ENCODE assay signal across 8 cellular contexts in genomic region chr7:106009511-106010226, GRCh38. TPM values are rescaled to one million over a fixed set of nuclear protein-coding genes. Genes with fewer than 3 reads are reported as not detected.
DNase-seq lines count a peak whose midpoint lies in the region; ATAC-seq, FAIRE-seq and TF ChIP-seq lines count a peak whose summit lies in the region.

No MANE protein-coding gene starts in this region.

- no peak for FAIRE-seq in A549 (lab: Jason Lieb, UNC)

- ATAC-seq in A549 (peak; percentile 97 to 99), GM18909 (IDR thresholded peaks at IDR 0.05; ENCODE audit: poor library complexity, unreplicated experiment) (peak; percentile 83)
- peak; percentile 95 for ATAC-seq in natural killer cell treated with Interleukin-12 subunit alpha and Interleukin-12 subunit beta and Interleukin-15 and Interleukin-18, amount 100 ng/mL, for 72 hours
- ATAC-seq in stimulated activated memory B cell treated with anti-CD40 and anti-IgM and Interleukin-4, amounts not matched to agents 10 μg/mL and 1 μg/mL and 100 μg/mL, for 72 hours, result peak; percentile 93

- CTCF ChIA-PET in A549 (lab: Yijun Ruan, JAX), result interaction anchor here (0.6 to 10.9 kb wide), 26 partner anchors 9 to 636 kb away, joined by 3 to 73 read pairs (median 3); no protein-coding TSS in a partner anchor
- CTCF ChIA-PET in OCI-LY7 (lab: Charles Lee; ENCODE audit: unreplicated experiment), result interaction anchor here (1.0 kb wide), 1 partner anchor 16 kb away, joined by 4 read pairs; no protein-coding TSS in a partner anchor

- peak overlapping the region; percentile 4 for H3K9ac ChIP-seq in fibroblast of lung (ENCODE audit: insufficient read depth, low read length)

- H3K4me2 ChIP-seq in A549 (peak overlapping the region; percentile 68), OCI-LY7 (ENCODE audit: low read length) (no peak overlapping the region), fibroblast of lung (ENCODE audit: extremely low read depth, insufficient read depth, low read length) (peak overlapping the region; percentile 52)

- H3K9me3 ChIP-seq in A549 (peaks cover 8% of the 10 kb centered on the region; the same call in 1 of the 3 replicates), OCI-LY7 (ENCODE audit: low read length) (no peaks in the 10 kb centered on the region), fibroblast of lung (ENCODE audit: control insufficient read depth, insufficient read depth, low read depth, low read length) (no peaks in the 10 kb centered on the region)

- DNase-seq in A549 (ENCODE audit: low read depth in 1 of 2, low spot score in 1 of 2) (peak; percentile 76 to 85), HK-2 (ENCODE audit: unreplicated experiment) (peak; percentile 95), OCI-LY7 (ENCODE audit: low spot score) (peak; percentile 47), fibroblast of lung (ENCODE audit: low read depth in 2 of 2) (peak; percentile 94 to 100)
- peak; percentile 72 for DNase-seq in activated T-helper 1 cell treated with anti-CD3 and anti-CD28 coated beads, Interleukin-12 subunit alpha, Interleukin-12 subunit beta, Interleukin-2, Interleukin-4 antibody, amounts not matched to agents 30 ng/mL and 10 ng/mL and 1 ng/mL, durations not matched to agents 14 hours and 24 hours and 36 hours (ENCODE audit: low spot score)
- DNase-seq in natural killer cell treated with Interleukin-12 subunit alpha and Interleukin-12 subunit beta and Interleukin-15 and Interleukin-18, amount 100 ng/mL, for 72 hours (ENCODE audit: low spot score), result peak; percentile 83

- peaks cover 25% of the 10 kb centered on the region for H3K9me3 Mint-ChIP-seq in activated T-helper 1 cell treated with anti-CD3 and anti-CD28 coated beads, Interleukin-12 subunit alpha, Interleukin-12 subunit beta, Interleukin-2, Interleukin-4 antibody, amounts not matched to agents 30 ng/mL and 10 ng/mL and 1 ng/mL, durations not matched to agents 14 hours and 24 hours and 36 hours
- peaks cover 3% of the 10 kb centered on the region for H3K9me3 Mint-ChIP-seq in natural killer cell treated with Interleukin-12 subunit alpha and Interleukin-12 subunit beta and Interleukin-15 and Interleukin-18, amount 100 ng/mL, for 72 hours
- H3K9me3 Mint-ChIP-seq in stimulated activated memory B cell treated with anti-CD40 and anti-IgM and Interleukin-4, amounts not matched to agents 10 μg/mL and 1 μg/mL and 100 μg/mL, for 72 hours, result peaks cover 14% of the 10 kb centered on the region

- H3K27me3 ChIP-seq in fibroblast of lung (ENCODE audit: control insufficient read depth, insufficient read depth, low read length), result no peaks in the 10 kb centered on the region

- 22% methylated on average over 12 of the region's 29 CpGs for WGBS in A549 (ENCODE audit: missing lambda C conversion rate)

- intact Hi-C loops in OCI-LY7 (cut with micrococcal nuclease; ENCODE audit: unreplicated experiment), result loop anchor here (5.0 kb wide), 1 partner anchor 158 kb away; no protein-coding TSS in a partner anchor
- intact Hi-C loops in activated T-helper 1 cell treated with anti-CD3 and anti-CD28 coated beads, Interleukin-12 subunit alpha, Interleukin-12 subunit beta, Interleukin-2, Interleukin-4 antibody, amounts not matched to agents 30 ng/mL and 10 ng/mL and 1 ng/mL, durations not matched to agents 14 hours and 24 hours and 36 hours (cut with micrococcal nuclease), result loop anchor here (1.0 to 5.0 kb wide), 10 partner anchors 13 to 357 kb away; partner anchors contain the start of gene ATXN7L1

- H4K20me1 ChIP-seq in OCI-LY7 (ENCODE audit: insufficient read depth, low read length), result no peaks in the 10 kb centered on the region
- no peaks in the 10 kb centered on the region for H4K20me1 ChIP-seq in fibroblast of lung (ENCODE audit: control insufficient read depth, extremely low read depth, insufficient read depth, low read length)

- POLR2A ChIA-PET in A549 (lab: Yijun Ruan, JAX), result no interaction called here
- POLR2A ChIA-PET in OCI-LY7 (lab: Charles Lee), result no interaction called here

- peak; percentile 80 to 92 for TF ChIP-seq RAD21 in A549 (conservative IDR thresholded peaks at IDR 0.05 in 1 of 2, IDR thresholded peaks at IDR 0.05 in 1 of 2)

- H3K4me1 ChIP-seq in A549 (peaks cover 4% of the 10 kb centered on the region; the same call in 2 of the 3 replicates), OCI-LY7 (ENCODE audit: insufficient read depth, low read length, poor library complexity, severe bottlenecking) (peaks cover 20% of the 10 kb centered on the region), fibroblast of lung (ENCODE audit: control insufficient read depth, extremely low read depth, insufficient read depth, low read length) (peaks cover 21% of the 10 kb centered on the region)

- peaks cover 15% of the 10 kb centered on the region for H3K4me1 Mint-ChIP-seq in activated T-helper 1 cell treated with anti-CD3 and anti-CD28 coated beads, Interleukin-12 subunit alpha, Interleukin-12 subunit beta, Interleukin-2, Interleukin-4 antibody, amounts not matched to agents 30 ng/mL and 10 ng/mL and 1 ng/mL, durations not matched to agents 14 hours and 24 hours and 36 hours (ENCODE audit: low read depth)
- H3K4me1 Mint-ChIP-seq in natural killer cell treated with Interleukin-12 subunit alpha and Interleukin-12 subunit beta and Interleukin-15 and Interleukin-18, amount 100 ng/mL, for 72 hours (ENCODE audit: low read depth in 2 of 2), result peaks cover 7 to 11% of the 10 kb centered on the region in 2 donors
- H3K4me1 Mint-ChIP-seq in stimulated activated memory B cell treated with anti-CD40 and anti-IgM and Interleukin-4, amounts not matched to agents 10 μg/mL and 1 μg/mL and 100 μg/mL, for 72 hours, result peaks cover 21% of the 10 kb centered on the region

- no peak overlapping the region for H3K4me3 ChIP-seq in A549
- no peak overlapping the region for H3K4me3 ChIP-seq in OCI-LY7 (ENCODE audit: low read depth, low read length, poor library complexity, severe bottlenecking)
- H3K4me3 ChIP-seq in fibroblast of lung (replicated peaks in 1 of 4; ENCODE audit: control extremely low read depth in 1 of 4, insufficient read depth in 1 of 4, low read depth in 3 of 4, low read length in 4 of 4), result no peak overlapping the region

- no peaks in the 10 kb centered on the region for H3K79me2 ChIP-seq in OCI-LY7 (ENCODE audit: insufficient read depth, low read depth, low read length)
- H3K79me2 ChIP-seq in fibroblast of lung (ENCODE audit: control insufficient read depth, insufficient read depth, low read length), result no peaks in the 10 kb centered on the region

- peak; percentile 96 for TF ChIP-seq CTCF in A549 (IDR thresholded peaks at IDR 0.05)
- TF ChIP-seq CTCF in OCI-LY7 (conservative IDR thresholded peaks at IDR 0.05; ENCODE audit: low read length), result peak; percentile 86
- TF ChIP-seq CTCF in fibroblast of lung (conservative IDR thresholded peaks at IDR 0.05 in 1 of 2, IDR thresholded peaks at IDR 0.05 in 1 of 2; ENCODE audit: low read depth in 1 of 2, low read length in 2 of 2), result peak; percentile 87 to 93

- H3K4me3 Mint-ChIP-seq in activated T-helper 1 cell treated with anti-CD3 and anti-CD28 coated beads, Interleukin-12 subunit alpha, Interleukin-12 subunit beta, Interleukin-2, Interleukin-4 antibody, amounts not matched to agents 30 ng/mL and 10 ng/mL and 1 ng/mL, durations not matched to agents 14 hours and 24 hours and 36 hours, result no peak overlapping the region
- H3K4me3 Mint-ChIP-seq in natural killer cell treated with Interleukin-12 subunit alpha and Interleukin-12 subunit beta and Interleukin-15 and Interleukin-18, amount 100 ng/mL, for 72 hours, result no peak overlapping the region
- no peak overlapping the region for H3K4me3 Mint-ChIP-seq in stimulated activated memory B cell treated with anti-CD40 and anti-IgM and Interleukin-4, amounts not matched to agents 10 μg/mL and 1 μg/mL and 100 μg/mL, for 72 hours

- H3K27ac Mint-ChIP-seq in activated T-helper 1 cell treated with anti-CD3 and anti-CD28 coated beads, Interleukin-12 subunit alpha, Interleukin-12 subunit beta, Interleukin-2, Interleukin-4 antibody, amounts not matched to agents 30 ng/mL and 10 ng/mL and 1 ng/mL, durations not matched to agents 14 hours and 24 hours and 36 hours, result peak overlapping the region; percentile 32
- no peak overlapping the region for H3K27ac Mint-ChIP-seq in natural killer cell treated with Interleukin-12 subunit alpha and Interleukin-12 subunit beta and Interleukin-15 and Interleukin-18, amount 100 ng/mL, for 72 hours
- peak overlapping the region; percentile 48 for H3K27ac Mint-ChIP-seq in stimulated activated memory B cell treated with anti-CD40 and anti-IgM and Interleukin-4, amounts not matched to agents 10 μg/mL and 1 μg/mL and 100 μg/mL, for 72 hours

- no TSS peak for BruUV-seq in OCI-LY7 (replicated peaks; lab: Mats Ljungman, UMichigan)

- H3K27ac ChIP-seq in A549 (no peak overlapping the region), OCI-LY7 (ENCODE audit: low read depth, low read length, poor library complexity, severe bottlenecking) (no peak overlapping the region), fibroblast of lung (ENCODE audit: insufficient read depth, low read length) (peak overlapping the region; percentile 59)

- H2AFZ ChIP-seq in OCI-LY7 (ENCODE audit: low read length) (peak overlapping the region; percentile 29; the same call in 1 of the 2 replicates), fibroblast of lung (ENCODE audit: low read length) (peak overlapping the region; percentile 43)

- TF ChIP-seq POLR2A in A549 (IDR thresholded peaks at IDR 0.05; ENCODE audit: low read length), result no peak

- H3K36me3 ChIP-seq in OCI-LY7 (ENCODE audit: insufficient read depth, low read length) (no peaks in the 10 kb centered on the region), fibroblast of lung (ENCODE audit: control insufficient read depth, insufficient read depth, low read length) (no peaks in the 10 kb centered on the region)

- no peak for TF ChIP-seq EP300 in A549 (IDR thresholded peaks at IDR 0.05)

- H3K27me3 Mint-ChIP-seq in activated T-helper 1 cell treated with anti-CD3 and anti-CD28 coated beads, Interleukin-12 subunit alpha, Interleukin-12 subunit beta, Interleukin-2, Interleukin-4 antibody, amounts not matched to agents 30 ng/mL and 10 ng/mL and 1 ng/mL, durations not matched to agents 14 hours and 24 hours and 36 hours (ENCODE audit: insufficient read depth), result peaks cover 33% of the 10 kb centered on the region
- H3K27me3 Mint-ChIP-seq in natural killer cell treated with Interleukin-12 subunit alpha and Interleukin-12 subunit beta and Interleukin-15 and Interleukin-18, amount 100 ng/mL, for 72 hours, result peaks cover 26 to 28% of the 10 kb centered on the region in 2 donors
- peaks cover 9% of the 10 kb centered on the region for H3K27me3 Mint-ChIP-seq in stimulated activated memory B cell treated with anti-CD40 and anti-IgM and Interleukin-4, amounts not matched to agents 10 μg/mL and 1 μg/mL and 100 μg/mL, for 72 hours

- no peaks in the 10 kb centered on the region for H3K9me2 ChIP-seq in OCI-LY7 (ENCODE audit: insufficient read depth, low read length)

- peaks cover 3% of the 10 kb centered on the region for H3K36me3 Mint-ChIP-seq in activated T-helper 1 cell treated with anti-CD3 and anti-CD28 coated beads, Interleukin-12 subunit alpha, Interleukin-12 subunit beta, Interleukin-2, Interleukin-4 antibody, amounts not matched to agents 30 ng/mL and 10 ng/mL and 1 ng/mL, durations not matched to agents 14 hours and 24 hours and 36 hours (ENCODE audit: low read depth)
- H3K36me3 Mint-ChIP-seq in natural killer cell treated with Interleukin-12 subunit alpha and Interleukin-12 subunit beta and Interleukin-15 and Interleukin-18, amount 100 ng/mL, for 72 hours, result peaks cover 14% of the 10 kb centered on the region
- no peaks in the 10 kb centered on the region for H3K36me3 Mint-ChIP-seq in stimulated activated memory B cell treated with anti-CD40 and anti-IgM and Interleukin-4, amounts not matched to agents 10 μg/mL and 1 μg/mL and 100 μg/mL, for 72 hours

RNA-seq across cellular contexts. Expression of gene CDHR3, which starts 46.6 kb away (rescaled TPM):
- polyA plus RNA-seq in A549 (2011; rRNA removed) (4.0 and 4.6 TPM in 2 replicates), A549 (2017; fragmentation: RNase III; extraction: RNeasy Plus Mini Kit Qiagen cat#74134 plus additional on column Dnase treatment) (4.5 to 5.1 TPM (median 4.5 TPM) in 3 replicates), fibroblast of lung (3.2 and 5.1 TPM in 2 replicates)
- 3.2 and 3.7 TPM in 2 replicates for polyA plus RNA-seq in A549 (2012; cell fraction: cytosol; rRNA removed)
- polyA plus RNA-seq in A549 (2012; cell fraction: nucleus; rRNA removed), result 7.8 and 9.0 TPM in 2 replicates
- 5.0 and 7.2 TPM in 2 replicates for polyA minus RNA-seq in A549 (2011; rRNA and poly(A)+ RNA removed)
- 1.2 and 2.8 TPM in 2 replicates for total RNA-seq in OCI-LY7 (2014; rRNA removed; shearing (Covaris generic))
- total RNA-seq in OCI-LY7 (2022) (0.30 and 0.42 TPM in 2 replicates), fibroblast of lung (4.9 and 9.4 TPM in 2 replicates)
- total RNA-seq in activated T-helper 1 cell treated with anti-CD3 and anti-CD28 coated beads, Interleukin-12 subunit alpha, Interleukin-12 subunit beta, Interleukin-2, Interleukin-4 antibody, amounts not matched to agents 30 ng/mL and 10 ng/mL and 1 ng/mL, durations not matched to agents 14 hours and 24 hours and 36 hours, result 0.47 TPM in 2 replicates
- polyA plus RNA-seq in fibroblast of lung (2012), result 3.9 and 8.3 TPM in 2 replicates
- polyA minus RNA-seq in fibroblast of lung (ENCODE audit: low replicate concordance), result 1.2 and 1.9 TPM in 2 replicates
- not detected for total RNA-seq in natural killer cell treated with Interleukin-12 subunit alpha and Interleukin-12 subunit beta and Interleukin-15 and Interleukin-18, amount 100 ng/mL, for 72 hours

Comparison
In these comparisons a context has a peak if more than half of its experiments do, and no peak if none do; other contexts are left out.
1. DNase-seq: peak in every context shown above with its lines; median percentile 97 in fibroblast of lung; 95 in HK-2; 83 in natural killer cell treated with Interleukin-12 subunit alpha and Interleukin-12 subunit beta and Interleukin-15 and Interleukin-18, amount 100 ng/mL, for 72 hours; 80 in A549; 72 in activated T-helper 1 cell treated with anti-CD3 and anti-CD28 coated beads, Interleukin-12 subunit alpha, Interleukin-12 subunit beta, Interleukin-2, Interleukin-4 antibody, amounts not matched to agents 30 ng/mL and 10 ng/mL and 1 ng/mL, durations not matched to agents 14 hours and 24 hours and 36 hours; 47 in OCI-LY7.
2. H3K27ac Mint-ChIP-seq: peak in activated T-helper 1 cell treated with anti-CD3 and anti-CD28 coated beads, Interleukin-12 subunit alpha, Interleukin-12 subunit beta, Interleukin-2, Interleukin-4 antibody, amounts not matched to agents 30 ng/mL and 10 ng/mL and 1 ng/mL, durations not matched to agents 14 hours and 24 hours and 36 hours (single experiment) and stimulated activated memory B cell treated with anti-CD40 and anti-IgM and Interleukin-4, amounts not matched to agents 10 μg/mL and 1 μg/mL and 100 μg/mL, for 72 hours (single experiment); none in natural killer cell treated with Interleukin-12 subunit alpha and Interleukin-12 subunit beta and Interleukin-15 and Interleukin-18, amount 100 ng/mL, for 72 hours (0 of 2).
3. Peak in every context shown above with its lines, with median percentiles within 50 percentile points of each other: ATAC-seq and CTCF ChIP-seq.